In the genomic region with DNA sequence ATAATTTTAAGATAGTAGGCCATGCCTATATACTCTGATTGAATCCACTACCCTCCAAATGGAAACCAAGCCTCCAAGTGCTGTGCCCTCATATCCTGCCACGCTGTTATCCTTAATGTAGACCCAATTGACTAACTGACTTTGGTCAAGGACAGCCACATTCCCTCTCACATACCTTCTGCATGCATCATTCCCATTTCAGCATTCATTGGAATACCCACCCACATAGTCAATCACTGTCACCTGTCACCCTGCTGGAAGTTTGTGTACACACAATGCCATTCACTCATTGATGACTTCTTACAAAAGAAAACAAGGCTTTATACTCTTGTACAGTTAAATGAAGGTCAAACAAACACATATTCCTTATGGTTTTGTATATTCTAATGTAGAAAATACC, we compare ENCODE assay signal across 17 cellular contexts.
"Had no signal": no experiment of that assay in that cellular context is flagged by ENCODE, and none has a peak within 500 bp of the region (broad histone marks: within the 10 kb centered on the region; RNA-seq: fewer than 3 reads in every experiment).

No MANE protein-coding gene starts in this region.

- H3K4me3 Mint-ChIP-seq: activated naive CD8-positive, alpha-beta T cell; activated T-cell treated with anti-CD3 and anti-CD28 coated beads, Interleukin-2, amount 50 U/mL, for 4 hours; neural crest cell; T-helper 2 cell treated with Interferon-gamma antibody and Interleukin-4, amounts not matched to agents 5 μg/mL and 100 μg/mL, for 36 hours had no signal

- H3K36me3 ChIP-seq: breast epithelium, left lung, pancreas, thyroid gland, uterus had no signal

- H3K4me1 ChIP-seq: breast epithelium, left lung, pancreas, uterus had no signal

- H3K36me3 Mint-ChIP-seq: activated naive CD8-positive, alpha-beta T cell had no signal

- H3K27me3 Mint-ChIP-seq: activated naive CD8-positive, alpha-beta T cell had no signal

- H3K4me3 ChIP-seq: breast epithelium, dorsolateral prefrontal cortex, left lung, pancreas, skin epidermis, thyroid gland, uterus had no signal

- H3K9me3 ChIP-seq: pancreas, thyroid gland, uterus had no signal

- H3K27ac ChIP-seq: breast epithelium, dorsolateral prefrontal cortex, left lung, pancreas, skin epidermis, thyroid gland, uterus had no signal

- H3K27me3 ChIP-seq: breast epithelium, dorsolateral prefrontal cortex, left lung, pancreas, thyroid gland, uterus had no signal

- H3K27ac Mint-ChIP-seq: activated naive CD8-positive, alpha-beta T cell; T-helper 2 cell treated with Interferon-gamma antibody and Interleukin-4, amounts not matched to agents 5 μg/mL and 100 μg/mL, for 36 hours had no signal

- DNase-seq: activated CD4-positive, alpha-beta T cell treated with anti-CD3 and anti-CD28 coated beads, Interleukin-2, amount 50 U/mL, for 48 hours; activated CD4-positive, CD25-positive, alpha-beta regulatory T cell treated with anti-CD3 and anti-CD28 coated beads, Interleukin-2, amount 50 U/mL, for 72 hours; activated gamma-delta T cell; activated T-cell treated with anti-CD3 and anti-CD28 coated beads, Interleukin-2, amount 50 U/mL, for 4 hours; dorsolateral prefrontal cortex; left lung; mesenchymal stem cell; pancreas; retina; stimulated activated CD4-positive, alpha-beta T cell treated with anti-CD3 and anti-CD28 coated beads, Interleukin-4, amount 100 ng/mL, for 4 hours; thyroid gland; uterus had no signal

- H3K4me1 Mint-ChIP-seq: neural crest cell had no signal
